14 cellular contexts compared by ENCODE assay signal in genomic region chr5:176730815-176731475, GRCh38.
"Had no signal": no experiment of that assay in that cellular context is flagged by ENCODE, and none has a peak within 500 bp of the region (broad histone marks: within the 10 kb centered on the region; RNA-seq: fewer than 3 reads in every experiment).

No MANE protein-coding gene starts in this region.

- DNase-seq: activated B cell treated with CpG ODN at 0.5 μM for 24 hours; activated CD4-positive, alpha-beta T cell treated with anti-CD3 and anti-CD28 coated beads, Interleukin-2, amount 10 ng/mL, durations not matched to agents 7 days and 5 days; activated T-cell treated with anti-CD3 and anti-CD28 coated beads for 4 hours; effector CD4-positive, alpha-beta T cell; foreskin melanocyte; left lung; nephron progenitor cell; stimulated activated CD4-positive, alpha-beta T cell treated with anti-CD3 and anti-CD28 coated beads, Interleukin-12 subunit alpha, Interleukin-12 subunit beta, amount 100 ng/mL, for 4 hours; stomach; thyroid gland had no signal

- H3K27ac Mint-ChIP-seq: activated B cell treated with CpG ODN at 0.5 μM for 24 hours; activated CD4-positive, alpha-beta T cell treated with anti-CD3 and anti-CD28 coated beads, Interleukin-2, amount 10 ng/mL, durations not matched to agents 7 days and 5 days; nephron progenitor cell; T-helper 1 cell treated with Interleukin-12 subunit alpha and Interleukin-12 subunit beta and Interleukin-4 antibody, amounts not matched to agents 30 μg/mL and 1 μg/mL, for 36 hours had no signal

- H3K4me1 ChIP-seq: left lung, thyroid gland, vagina had no signal

- H3K4me3 ChIP-seq: cardiac muscle cell, left lung, stomach, thyroid gland, vagina had no signal

- ATAC-seq: left lung, sciatic nerve had no signal

- H3K9me3 ChIP-seq: thyroid gland, vagina had no signal

- H3K27me3 ChIP-seq: cardiac muscle cell, thyroid gland had no signal

- H3K36me3 ChIP-seq: cardiac muscle cell, left lung, stomach, thyroid gland, vagina had no signal

- H3K9me3 Mint-ChIP-seq: activated CD4-positive, alpha-beta T cell treated with anti-CD3 and anti-CD28 coated beads, Interleukin-2, amount 10 ng/mL, durations not matched to agents 7 days and 5 days; nephron progenitor cell; T-helper 1 cell treated with Interleukin-12 subunit alpha and Interleukin-12 subunit beta and Interleukin-4 antibody, amounts not matched to agents 30 μg/mL and 1 μg/mL, for 36 hours had no signal

- H3K27ac ChIP-seq: cardiac muscle cell, left lung, stomach, thyroid gland, vagina had no signal

- H3K4me3 Mint-ChIP-seq: activated B cell treated with CpG ODN at 0.5 μM for 24 hours; activated CD4-positive, alpha-beta T cell treated with anti-CD3 and anti-CD28 coated beads, Interleukin-2, amount 10 ng/mL, durations not matched to agents 7 days and 5 days; nephron progenitor cell; T-helper 1 cell treated with Interleukin-12 subunit alpha and Interleukin-12 subunit beta and Interleukin-4 antibody, amounts not matched to agents 30 μg/mL and 1 μg/mL, for 36 hours had no signal

- H3K4me1 Mint-ChIP-seq: activated CD4-positive, alpha-beta T cell treated with anti-CD3 and anti-CD28 coated beads, Interleukin-2, amount 10 ng/mL, durations not matched to agents 7 days and 5 days had no signal
